Comparison of ENCODE assay signal across 19 cellular contexts in the genomic region with DNA sequence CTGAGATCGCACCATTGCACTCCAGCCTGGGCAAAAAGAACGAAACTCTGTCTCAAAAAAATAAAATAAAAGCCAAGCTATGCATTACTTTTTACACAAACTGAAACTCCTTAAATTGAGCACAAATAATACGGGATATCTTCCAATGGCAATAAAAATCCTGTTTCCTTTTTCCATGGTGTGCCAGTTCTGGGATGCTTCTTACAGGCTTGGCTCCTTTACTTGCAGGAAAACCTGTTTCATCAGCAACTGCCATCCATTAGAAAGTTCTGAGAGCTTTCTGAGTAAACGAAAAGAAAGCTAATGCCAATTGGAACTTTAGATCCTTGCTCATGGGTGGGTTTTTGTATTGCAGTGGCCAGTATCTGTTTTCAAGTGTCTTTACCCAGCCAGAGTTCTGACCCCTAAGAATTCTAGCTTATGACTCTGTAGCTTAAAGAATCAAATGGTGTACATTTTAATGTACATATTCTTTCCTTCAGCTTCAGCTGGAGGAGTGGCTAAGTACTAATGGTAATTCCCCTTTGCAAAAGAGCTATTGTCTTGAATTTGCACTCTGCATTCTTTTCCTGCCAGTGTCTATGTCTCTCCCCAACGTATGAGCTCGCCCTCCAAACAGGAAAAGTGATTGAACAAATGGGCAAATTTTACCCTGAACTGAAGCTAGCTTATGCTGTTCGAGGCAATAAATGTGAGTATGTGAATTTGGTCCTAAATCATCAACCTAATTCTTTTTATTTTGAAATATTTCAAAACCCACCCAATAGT. TPM values are rescaled to one million over a fixed set of nuclear protein-coding genes. Genes with fewer than 3 reads are reported as not detected.
DNase-seq lines count a peak whose midpoint lies in the region; ATAC-seq and TF ChIP-seq lines count a peak whose summit lies in the region.
"Had no signal": no experiment of that assay in that cellular context is flagged by ENCODE, and none has a peak within 500 bp of the region (broad histone marks: within the 10 kb centered on the region; RNA-seq: fewer than 3 reads in every experiment).

No MANE protein-coding gene starts in this region.

- H3K27ac ChIP-seq in C4-2B, result peak overlapping the region; percentile 68
- H3K27ac ChIP-seq in thyroid gland, result no peak overlapping the region
- H3K27ac ChIP-seq: A549; BLaER1 treated with 17β-estradiol and CSF1 and Interleukin-3, amounts not matched to agents 10 nM and 100 nM had no signal

- no peaks in the 10 kb centered on the region for H3K9me3 ChIP-seq in thyroid gland
- H3K9me3 ChIP-seq: A549; BE2C; BLaER1 treated with 17β-estradiol and CSF1 and Interleukin-3, amounts not matched to agents 10 nM and 100 nM; Caco-2 had no signal

- peak overlapping the region; percentile 43 for H3K27ac Mint-ChIP-seq in endothelial cell (ENCODE audit: unreplicated experiment)
- H3K27ac Mint-ChIP-seq: CD8-positive, alpha-beta T cell; GM23338; H9 had no signal

- TF ChIP-seq POLR2A in thyroid gland (IDR thresholded peaks at IDR 0.05), result no peak

- no peak for ATAC-seq in GM18520 (IDR thresholded peaks at IDR 0.05; ENCODE audit: unreplicated experiment)
- ATAC-seq: A549; CD8-positive, alpha-beta T cell; GM23338; HCT116 had no signal

- H3K27me3 ChIP-seq in thyroid gland, result no peaks in the 10 kb centered on the region
- H3K27me3 ChIP-seq: BE2C; BLaER1 treated with 17β-estradiol and CSF1 and Interleukin-3, amounts not matched to agents 10 nM and 100 nM had no signal

- TF ChIP-seq CTCF in C4-2B (conservative IDR thresholded peaks at IDR 0.05) (no peak), LNCaP clone FGC (IDR thresholded peaks at IDR 0.05; ENCODE audit: control insufficient read depth, extremely low read depth, insufficient read depth) (no peak), endothelial cell (IDR thresholded peaks at IDR 0.05; ENCODE audit: unreplicated experiment) (no peak), thyroid gland (IDR thresholded peaks at IDR 0.05) (no peak)

- 92 to 93% methylated on average over 7 of the region's 7 CpGs for WGBS in thyroid gland, 2 donors

- H3K4me3 ChIP-seq in LNCaP clone FGC (ENCODE audit: low read depth, low read length) (peak overlapping the region; percentile 5; the same call in 1 of the 2 replicates), thyroid gland (replicated peaks in 1 of 3) (no peak overlapping the region)
- H3K4me3 ChIP-seq: A549; BLaER1 treated with 17β-estradiol and CSF1 and Interleukin-3, amounts not matched to agents 10 nM and 100 nM; GM23338 had no signal

- peaks cover 3% of the 10 kb centered on the region for H3K27me3 Mint-ChIP-seq in endothelial cell (ENCODE audit: unreplicated experiment)

- H3K4me1 ChIP-seq in thyroid gland, result no peaks in the 10 kb centered on the region
- H3K4me1 ChIP-seq: A549; BE2C; BLaER1 treated with 17β-estradiol and CSF1 and Interleukin-3, amounts not matched to agents 10 nM and 100 nM; Caco-2 had no signal

- peaks cover 8% of the 10 kb centered on the region for H3K36me3 Mint-ChIP-seq in endothelial cell (ENCODE audit: low read depth, unreplicated experiment)

- DNase-seq in LNCaP clone FGC (ENCODE audit: low read depth) (peak; percentile 66), endothelial cell (ENCODE audit: low spot score) (no peak), NCI-H526 (lab: John Stamatoyannopoulos, UW) (no peak), thyroid gland (no peak)
- DNase-seq: 8988T; ACHN; AML-193; BE2C; Caco-2; CD8-positive, alpha-beta T cell; DMS153; DND-41; H9 had no signal

- intact Hi-C loops in thyroid gland (cut with DNase I), result no loop called here

- no peaks in the 10 kb centered on the region for H3K9me3 Mint-ChIP-seq in endothelial cell (ENCODE audit: unreplicated experiment)
- H3K9me3 Mint-ChIP-seq: CD8-positive, alpha-beta T cell; GM23338; H9 had no signal

- H3K4me1 Mint-ChIP-seq in endothelial cell (ENCODE audit: unreplicated experiment), result no peaks in the 10 kb centered on the region
- H3K4me1 Mint-ChIP-seq: GM23338, H9 had no signal

- H3K36me3 ChIP-seq in thyroid gland, result peaks cover 26 to 38% of the 10 kb centered on the region in 2 donors

- no peak overlapping the region for H3K4me3 Mint-ChIP-seq in endothelial cell (ENCODE audit: unreplicated experiment)
- H3K4me3 Mint-ChIP-seq: CD8-positive, alpha-beta T cell; GM23338; H9 had no signal

RNA-seq across cellular contexts. Expression of gene DDX19A, which starts 21.5 kb away (rescaled TPM):
- total RNA-seq in endothelial cell (ENCODE audit: unreplicated experiment) (35.3 TPM), thyroid gland (100 to 1,000 TPM in 1 of 4 donors, 10 to 100 TPM in 3; 52.5 to 100 (median 66.1) TPM)

RNA-seq across cellular contexts. Expression of gene DDX19B, which starts 26.2 kb away (rescaled TPM):
- total RNA-seq in endothelial cell (ENCODE audit: unreplicated experiment) (37.1 TPM), thyroid gland (10 to 100 TPM; 35.8 to 53.6 (median 44.9) TPM)

RNA-seq across cellular contexts. Expression of gene AARS1, which starts 35.9 kb away (rescaled TPM):
- total RNA-seq in endothelial cell (ENCODE audit: unreplicated experiment), result 60.4 TPM
- 100 to 1,000 TPM in 3 of 4 donors, 10 to 100 TPM in 1; 84.8 to 268 (median 192) TPM for total RNA-seq in thyroid gland
